ENCODE assay signal across 25 cellular contexts in the genomic region with DNA sequence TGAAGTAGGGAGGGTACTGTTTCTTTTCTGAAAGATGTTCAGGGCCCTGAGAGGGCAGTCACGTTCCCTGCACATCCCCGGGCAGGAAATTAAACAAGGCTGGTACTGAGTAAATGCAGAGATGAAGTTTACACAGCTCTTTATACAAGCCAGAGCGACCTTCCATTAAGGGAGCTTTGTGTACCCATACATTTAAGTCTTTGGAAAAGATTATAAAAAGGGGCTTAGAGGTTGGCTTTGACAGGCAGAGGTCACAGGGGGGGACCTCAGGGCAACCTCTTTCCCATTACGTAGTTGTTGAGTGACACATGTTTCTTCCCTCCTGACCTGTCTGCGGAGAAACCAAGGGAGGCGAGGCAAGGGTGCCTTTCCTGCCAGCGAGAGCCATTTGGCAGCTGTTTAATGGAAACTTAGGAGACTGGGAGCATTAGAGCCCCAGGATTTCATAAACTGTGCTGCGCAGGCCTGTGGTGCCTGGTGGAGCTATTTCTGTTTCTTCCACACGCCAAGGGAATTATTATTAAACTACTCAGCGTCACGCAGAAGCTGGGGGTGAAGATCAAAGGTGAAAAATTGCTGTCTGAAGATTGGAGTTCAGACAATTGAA. TPM values are rescaled to one million over a fixed set of nuclear protein-coding genes. Genes with fewer than 3 reads are reported as not detected.
A peak's percentile ranks its signal among the peaks of the same experiment; 100 is the strongest.
DNase-seq lines count a peak whose midpoint lies in the region; ATAC-seq, FAIRE-seq and TF ChIP-seq lines count a peak whose summit lies in the region.
"Had no signal": no experiment of that assay in that cellular context is flagged by ENCODE, and none has a peak within 500 bp of the region (broad histone marks: within the 10 kb centered on the region; RNA-seq: fewer than 3 reads in every experiment).

No MANE protein-coding gene starts in this region.

- no peak overlapping the region for H3K9ac ChIP-seq in kidney (ENCODE audit: low read length in 2 of 2)

- peak overlapping the region in 1 of 2 donors; percentile 25 for H3K27ac ChIP-seq in kidney (ENCODE audit: low read depth in 2 of 2, low read length in 2 of 2)
- H3K27ac ChIP-seq: gastrocnemius medialis, neutrophil, thoracic aorta had no signal

- H3K4me3 ChIP-seq in MG63 (no peak overlapping the region), kidney (ENCODE audit: low read length in 2 of 2) (peak overlapping the region; percentile 24 to 75)
- H3K4me3 ChIP-seq: gastrocnemius medialis, GM23338, thoracic aorta had no signal

- H3K36me3 ChIP-seq in MG63 (no peaks in the 10 kb centered on the region), kidney (ENCODE audit: control insufficient read depth in 1 of 2, insufficient read depth in 2 of 2, low read length in 2 of 2) (no peaks in the 10 kb centered on the region)
- H3K36me3 ChIP-seq: gastrocnemius medialis, neutrophil, thoracic aorta had no signal

- H3K27me3 ChIP-seq in MG63: peaks cover 24% of the 10 kb centered on the region

- intact Hi-C loops in kidney (cut with DNase I): no loop called here

- FAIRE-seq in kidney (lab: Jason Lieb, UNC): no peak

- peaks cover 8 to 15% of the 10 kb centered on the region in 2 donors for H3K4me1 ChIP-seq in kidney (ENCODE audit: control insufficient read depth in 1 of 2, insufficient read depth in 1 of 2, low read depth in 1 of 2, low read length in 2 of 2)

- no peak for TF ChIP-seq CTCF in kidney (IDR thresholded peaks at IDR 0.05; ENCODE audit: borderline replicate concordance, extremely low read depth, insufficient read depth)

- H3K9me3 ChIP-seq in MG63: no peaks in the 10 kb centered on the region
- no peaks in the 10 kb centered on the region for H3K9me3 ChIP-seq in kidney (ENCODE audit: control insufficient read depth in 1 of 2, low read length in 2 of 2)
- H3K9me3 ChIP-seq: gastrocnemius medialis, neutrophil, thoracic aorta had no signal

- DNase-seq in MG63 (peak; percentile 23), amniotic epithelial cell (ENCODE audit: low read depth) (peak; percentile 7), kidney (no peak), renal cortical epithelial cell (ENCODE audit: low read depth) (peak; percentile 47)
- DNase-seq: activated naive CD4-positive, alpha-beta T cell; CD8-positive, alpha-beta memory T cell; DMS53; gastrocnemius medialis; GF-D8; KBM-7; NCI-H187; NCI-H446; NK-92 treated with Interleukin-12 subunit alpha and Interleukin-12 subunit beta, amount 100 ng/mL, for 24 hours; stimulated activated CD4-positive, alpha-beta T cell treated with anti-CD3 and anti-CD28 coated beads, Interleukin-1b, Interleukin-23, amount 100 ng/mL, for 48 hours; T-helper 17 cell had no signal

- ATAC-seq in HG03135 (IDR thresholded peaks at IDR 0.05; ENCODE audit: unreplicated experiment): no peak
- no peak for ATAC-seq in GM19463 (IDR thresholded peaks at IDR 0.05; ENCODE audit: unreplicated experiment)
- no peak for ATAC-seq in HG03432 (IDR thresholded peaks at IDR 0.05; ENCODE audit: unreplicated experiment)
- ATAC-seq: gastrocnemius medialis; GM23338; Panc1; sciatic nerve; stimulated activated memory B cell treated with anti-CD40 and anti-IgM and Interleukin-4, amounts not matched to agents 10 μg/mL and 1 μg/mL and 100 μg/mL, for 72 hours; T-helper 17 cell had no signal

RNA-seq across cellular contexts. Expression of a gene that starts 3.1 kb away (rescaled TPM):
- total RNA-seq in MG63 (2014; rRNA removed; shearing (Covaris generic); ENCODE audit: low replicate concordance): 0.26 TPM in 1 of 2 replicates, not detected in the other
- total RNA-seq in kidney (5.1 TPM), renal cortical epithelial cell (0.25 TPM in 1 of 2 replicates, not detected in the other)
- 63.6 TPM for polyA plus RNA-seq in kidney (ENCODE audit: insufficient read depth, low read depth, low replicate concordance)
- total RNA-seq: CD8-positive, alpha-beta memory T cell; sciatic nerve; T-helper 17 cell; thoracic aorta had no signal
- polyA plus RNA-seq: CD8-positive, alpha-beta memory T cell; esophagus had no signal
